ENCODE assay signal across 14 cellular contexts in genomic region chrX:64850371-64851082, GRCh38.
A peak's percentile ranks its signal among the peaks of the same experiment; 100 is the strongest.
DNase-seq lines count a peak whose midpoint lies in the region; ATAC-seq, FAIRE-seq and TF ChIP-seq lines count a peak whose summit lies in the region.
"Had no signal": no experiment of that assay in that cellular context is flagged by ENCODE, and none has a peak within 500 bp of the region (broad histone marks: within the 10 kb centered on the region; RNA-seq: fewer than 3 reads in every experiment).

No MANE protein-coding gene starts in this region.

- BruUV-seq in OCI-LY7 (replicated peaks; lab: Mats Ljungman, UMichigan) = TSS peak; percentile 69

- no peak for FAIRE-seq in small intestine (lab: Jason Lieb, UNC)
- FAIRE-seq: HTR-8/SVneo had no signal

- H3K4me3 ChIP-seq in OCI-LY7 (ENCODE audit: low read depth, low read length, poor library complexity, severe bottlenecking) (peak overlapping the region; percentile 47), small intestine (ENCODE audit: low read depth in 1 of 2, low read length in 2 of 2) (no peak overlapping the region)
- H3K4me3 ChIP-seq: uterus had no signal

- no peaks in the 10 kb centered on the region for H3K27me3 ChIP-seq in small intestine (ENCODE audit: control insufficient read depth in 2 of 2, insufficient read depth in 2 of 2, low read length in 2 of 2)
- H3K27me3 ChIP-seq: uterus had no signal

- CTCF ChIA-PET in OCI-LY7 (lab: Charles Lee; ENCODE audit: unreplicated experiment) = no interaction called here

- H3K4me1 ChIP-seq in OCI-LY7 (ENCODE audit: insufficient read depth, low read length, poor library complexity, severe bottlenecking) = peaks cover 48% of the 10 kb centered on the region
- no peaks in the 10 kb centered on the region for H3K4me1 ChIP-seq in small intestine (ENCODE audit: control insufficient read depth in 2 of 2, insufficient read depth in 1 of 2, low read depth in 1 of 2, low read length in 1 of 2)
- H3K4me1 ChIP-seq: uterus had no signal

- 66 to 83% (median 77%) methylated on average over 6 of the region's 6 CpGs for WGBS in small intestine, 3 donors

- ATAC-seq in GM21423 (IDR thresholded peaks at IDR 0.05; ENCODE audit: unreplicated experiment) = peak; percentile 71

- H2AFZ ChIP-seq in OCI-LY7 (ENCODE audit: low read length) = no peak overlapping the region

- H3K9me3 ChIP-seq in OCI-LY7 (ENCODE audit: low read length) (peaks cover 91% of the 10 kb centered on the region), small intestine (ENCODE audit: control insufficient read depth, low read depth) (no peaks in the 10 kb centered on the region)
- H3K9me3 ChIP-seq: uterus had no signal

- H3K36me3 ChIP-seq in OCI-LY7 (ENCODE audit: insufficient read depth, low read length) (peaks cover 90% of the 10 kb centered on the region), small intestine (ENCODE audit: control insufficient read depth in 2 of 2, insufficient read depth in 2 of 2, low read length in 2 of 2) (no peaks in the 10 kb centered on the region)
- H3K36me3 ChIP-seq: uterus had no signal

- peak overlapping the region; percentile 46 for H3K4me2 ChIP-seq in OCI-LY7 (ENCODE audit: low read length)

- POLR2A ChIA-PET in OCI-LY7 (lab: Charles Lee) = interaction anchor here (0.5 to 0.7 kb wide), 2 partner anchors 9 to 71 kb away, joined by 3 read pairs; no protein-coding TSS in a partner anchor

- H3K27ac ChIP-seq in OCI-LY7 (ENCODE audit: low read depth, low read length, poor library complexity, severe bottlenecking) = peak overlapping the region; percentile 99
- H3K27ac ChIP-seq in small intestine (ENCODE audit: low read depth in 1 of 2, low read length in 1 of 2) = no peak overlapping the region
- H3K27ac ChIP-seq: uterus had no signal

- no peaks in the 10 kb centered on the region for H3K79me2 ChIP-seq in OCI-LY7 (ENCODE audit: insufficient read depth, low read depth, low read length)

- peak; percentile 63 for DNase-seq in activated CD8-positive, alpha-beta memory T cell treated with anti-CD3 and anti-CD28 coated beads for 24 hours
- no peak for DNase-seq in activated CD8-positive, alpha-beta memory T cell treated with anti-CD3 and anti-CD28 coated beads, Interleukin-2, amount 50 U/mL, for 4 hours
- peak; percentile 89 for DNase-seq in OCI-LY7 (ENCODE audit: low spot score)
- DNase-seq in small intestine = peak; percentile 0
- no peak for DNase-seq in DMS53 (lab: John Stamatoyannopoulos, UW)
- DNase-seq in ecto neural progenitor cell (ENCODE audit: low spot score) = no peak
- no peak for DNase-seq in NCI-H1048 (lab: John Stamatoyannopoulos, UW)
- DNase-seq: NCI-H1417, NCI-H69, occipital lobe, SIG-M5, uterus had no signal

- H3K9me2 ChIP-seq in OCI-LY7 (ENCODE audit: insufficient read depth, low read length) = no peaks in the 10 kb centered on the region

- no peak for TF ChIP-seq CTCF in OCI-LY7 (conservative IDR thresholded peaks at IDR 0.05; ENCODE audit: low read length)

- intact Hi-C loops in OCI-LY7 (cut with micrococcal nuclease; ENCODE audit: unreplicated experiment) = loop anchor here (1.0 to 5.0 kb wide), 2 partner anchors 8 to 127 kb away; partner anchors contain the start of gene ZC4H2

- no peaks in the 10 kb centered on the region for H4K20me1 ChIP-seq in OCI-LY7 (ENCODE audit: insufficient read depth, low read length)

Comparison
In these comparisons a context has a peak if more than half of its experiments do, and no peak if none do; other contexts are left out.
1. DNase-seq: peak in activated CD8-positive, alpha-beta memory T cell treated with anti-CD3 and anti-CD28 coated beads for 24 hours (single experiment), OCI-LY7 (single experiment) and small intestine (single experiment); none in activated CD8-positive, alpha-beta memory T cell treated with anti-CD3 and anti-CD28 coated beads, Interleukin-2, amount 50 U/mL, for 4 hours (single experiment), DMS53 (single experiment), ecto neural progenitor cell (single experiment) and NCI-H1048 (single experiment).